1 cellular context compared by ENCODE assay signal in the genomic region with DNA sequence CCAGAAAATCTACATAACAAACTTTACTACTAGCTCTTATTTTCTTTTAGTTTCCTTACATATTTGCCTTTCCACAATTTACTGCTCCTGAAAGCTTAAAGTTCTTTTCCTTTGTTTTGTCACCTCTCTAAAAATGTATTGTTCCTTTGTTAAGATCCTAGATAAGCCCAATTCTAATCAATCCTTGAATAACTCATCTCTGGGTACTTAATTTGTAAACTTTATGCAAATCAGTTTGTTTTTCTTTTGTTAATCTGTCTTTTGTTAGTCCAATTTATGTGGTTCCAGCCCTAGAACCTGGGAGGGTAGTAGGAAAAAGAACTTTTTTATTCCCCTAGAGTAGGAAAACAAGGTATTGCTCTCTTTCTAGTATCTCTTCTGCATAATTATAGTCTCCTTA.
TF ChIP-seq lines count a peak whose summit lies in the region.

No MANE protein-coding gene starts in this region.

TF ChIP-seq in H1, 55 proteins besides CTCF, POLR2A, EP300 and RAD21 (continued from another document):
- peak; percentile 96 for TF ChIP-seq CHD7 (IDR thresholded peaks at IDR 0.05; ENCODE audit: insufficient replicate concordance, low read length)
- TF ChIP-seq YY1 (IDR thresholded peaks at IDR 0.05; ENCODE audit: low read depth, low read length): no peak
- no peak for TF ChIP-seq KDM5A (IDR thresholded peaks at IDR 0.05; ENCODE audit: low read length)
- no peak for TF ChIP-seq GTF2F1 (IDR thresholded peaks at IDR 0.05; ENCODE audit: borderline replicate concordance, low read depth, low read length)
- no peak for TF ChIP-seq TAF7 (optimal IDR thresholded peaks at IDR 0.05; ENCODE audit: borderline replicate concordance, low read depth, low read length)
- no peak for TF ChIP-seq SRF (IDR thresholded peaks at IDR 0.05; ENCODE audit: low read depth, low read length)
- no peak for TF ChIP-seq POU5F1 (IDR thresholded peaks at IDR 0.05; ENCODE audit: low read depth, low read length)
- no peak for TF ChIP-seq SUZ12 (IDR thresholded peaks at IDR 0.05; ENCODE audit: low read length)
- no peak for TF ChIP-seq PHF8 (conservative IDR thresholded peaks at IDR 0.05; ENCODE audit: low read depth, low read length)
- 0 out of 2 replicates have a peak, but pooled peaks have one; percentile 16 for TF ChIP-seq SP1 (IDR thresholded peaks at IDR 0.05; ENCODE audit: low read depth, low read length)
